1 cellular context compared by ENCODE assay signal in the genomic region with DNA sequence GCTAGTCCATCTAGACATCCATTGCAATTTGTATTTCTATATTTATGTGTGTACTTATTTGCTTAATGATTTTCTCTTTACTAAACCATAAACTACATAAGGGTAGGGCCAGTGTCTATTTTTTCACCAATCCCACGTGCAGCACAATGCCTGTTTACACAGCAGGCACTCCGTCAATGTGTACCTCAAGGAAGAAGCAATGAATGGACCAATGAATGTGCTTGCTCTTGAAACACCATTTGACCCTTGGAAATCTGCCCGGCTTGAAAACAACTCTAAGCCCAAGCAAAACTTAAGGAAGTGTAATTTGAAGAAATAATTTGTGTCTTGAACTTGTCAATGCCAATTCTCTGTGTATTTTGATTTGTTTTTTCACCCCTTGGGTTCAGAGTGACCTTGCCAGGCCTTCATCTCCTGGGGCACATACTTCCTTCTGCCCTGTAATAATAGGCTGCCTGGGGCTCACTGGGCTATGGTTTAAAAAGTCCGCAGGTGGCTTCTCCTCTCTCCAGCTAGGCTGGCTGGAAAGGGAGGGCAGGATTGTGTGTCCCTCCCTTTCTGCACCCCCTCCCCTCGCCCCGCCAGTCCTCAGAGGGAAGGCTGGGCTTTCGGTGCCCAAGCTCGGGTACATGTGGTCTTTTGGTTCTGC.
TF ChIP-seq lines count a peak whose summit lies in the region.

No MANE protein-coding gene starts in this region.

TF ChIP-seq in IMR-90, 13 proteins besides CTCF, POLR2A, EP300 and RAD21 (continued from another document):
- TF ChIP-seq SMC3 (IDR thresholded peaks at IDR 0.05; ENCODE audit: low read depth, low read length) (no peak), RFX5 (IDR thresholded peaks at IDR 0.05; ENCODE audit: low read depth, low read length) (no peak), BHLHE40 (IDR thresholded peaks at IDR 0.05; ENCODE audit: low read depth, low read length) (no peak; the same call in 1 of the 2 replicates), RCOR1 (IDR thresholded peaks at IDR 0.05; ENCODE audit: insufficient replicate concordance, low read length) (no peak), MXI1 (IDR thresholded peaks at IDR 0.05; ENCODE audit: borderline replicate concordance, low read depth, low read length) (no peak), MAFK (IDR thresholded peaks at IDR 0.05; ENCODE audit: low read depth, low read length) (no peak), CEBPB (IDR thresholded peaks at IDR 0.05; ENCODE audit: low read depth, low read length) (no peak)
- TF ChIP-seq, protein P1, sequence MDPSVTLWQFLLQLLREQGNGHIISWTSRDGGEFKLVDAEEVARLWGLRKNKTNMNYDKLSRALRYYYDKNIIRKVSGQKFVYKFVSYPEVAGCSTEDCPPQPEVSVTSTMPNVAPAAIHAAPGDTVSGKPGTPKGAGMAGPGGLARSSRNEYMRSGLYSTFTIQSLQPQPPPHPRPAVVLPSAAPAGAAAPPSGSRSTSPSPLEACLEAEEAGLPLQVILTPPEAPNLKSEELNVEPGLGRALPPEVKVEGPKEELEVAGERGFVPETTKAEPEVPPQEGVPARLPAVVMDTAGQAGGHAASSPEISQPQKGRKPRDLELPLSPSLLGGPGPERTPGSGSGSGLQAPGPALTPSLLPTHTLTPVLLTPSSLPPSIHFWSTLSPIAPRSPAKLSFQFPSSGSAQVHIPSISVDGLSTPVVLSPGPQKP (IDR thresholded peaks at IDR 0.05; ENCODE audit: borderline replicate concordance, low read depth, low read length): no peak
